Comparison of ENCODE assay signal across 34 cellular contexts in the genomic region with DNA sequence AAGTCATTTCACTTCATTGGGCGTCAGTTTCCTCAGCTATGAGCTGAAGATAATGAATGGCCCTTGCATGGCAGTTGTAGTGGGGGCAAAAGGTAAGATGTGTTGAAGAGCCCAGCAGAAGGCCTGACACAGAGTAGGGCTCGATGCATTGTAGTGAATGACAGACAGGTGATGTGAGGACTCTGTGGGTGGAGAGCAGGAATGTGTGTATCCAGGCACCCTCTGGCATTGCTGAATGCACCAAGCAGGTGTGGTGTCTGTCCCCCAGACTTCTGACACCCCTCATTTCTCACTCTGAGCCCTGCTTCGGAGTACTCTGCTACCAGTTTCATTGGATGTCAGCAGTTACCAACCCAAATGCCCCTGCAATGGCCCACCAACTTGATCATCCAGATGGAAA. TPM values are rescaled to one million over a fixed set of nuclear protein-coding genes. Genes with fewer than 3 reads are reported as not detected.
"Had no signal": no experiment of that assay in that cellular context is flagged by ENCODE, and none has a peak within 500 bp of the region (broad histone marks: within the 10 kb centered on the region; RNA-seq: fewer than 3 reads in every experiment).

No MANE protein-coding gene starts in this region.

- DNase-seq: activated B cell treated with CpG ODN at 0.5 μM for 24 hours; activated CD4-positive, alpha-beta memory T cell treated with anti-CD3 and anti-CD28 coated beads for 36 hours; activated CD4-positive, alpha-beta T cell treated with anti-CD3 and anti-CD28 coated beads for 36 hours; activated CD4-positive, alpha-beta T cell treated with anti-CD3 and anti-CD28 coated beads, Interleukin-2, amount 10 ng/mL, durations not matched to agents 24 days and 14 days; activated CD8-positive, alpha-beta memory T cell treated with anti-CD3 and anti-CD28 coated beads, Interleukin-2, amount 10 ng/mL, durations not matched to agents 7 days and 5 days; activated CD8-positive, alpha-beta memory T cell treated with anti-CD3 and anti-CD28 coated beads, Interleukin-2, amount 50 U/mL, for 4 hours; activated CD8-positive, alpha-beta T cell treated with anti-CD3 and anti-CD28 coated beads, Interleukin-2, amount 10 ng/mL, durations not matched to agents 7 days and 5 days; activated gamma-delta T cell treated with Interleukin-2 at 50 U/mL for 16 hours; activated naive CD4-positive, alpha-beta T cell treated with anti-CD3 and anti-CD28 coated beads, Interleukin-2, amount 50 U/mL, for 16 hours; activated naive CD4-positive, alpha-beta T cell treated with Interleukin-2 at 50 U/mL for 16 hours; activated T-cell treated with anti-CD3 and anti-CD28 coated beads, Interleukin-2, amount 50 U/mL, for 1 hour; activated T-cell treated with anti-CD3 and anti-CD28 coated beads, Interleukin-2, amount 50 U/mL, for 48 hours; amniotic stem cell; anterior cingulate cortex; body of pancreas; caudate nucleus; cortex of kidney; dermis blood vessel endothelial cell; effector CD4-positive, alpha-beta T cell; effector memory CD8-positive, alpha-beta T cell; foreskin fibroblast; head of caudate nucleus; T-helper 1 cell; T-helper 17 cell; T1000; WERI-Rb-1 had no signal

- H3K4me1 ChIP-seq: body of pancreas had no signal

- H3K27ac ChIP-seq: body of pancreas, WERI-Rb-1 had no signal

- H3K36me3 ChIP-seq: WERI-Rb-1 had no signal

- H3K9me3 ChIP-seq: body of pancreas had no signal

- H3K4me1 Mint-ChIP-seq: activated CD4-positive, alpha-beta T cell treated with anti-CD3 and anti-CD28 coated beads for 36 hours; activated CD4-positive, alpha-beta T cell treated with anti-CD3 and anti-CD28 coated beads, Interleukin-2, amount 10 ng/mL, durations not matched to agents 24 days and 14 days; activated CD8-positive, alpha-beta memory T cell treated with anti-CD3 and anti-CD28 coated beads, Interleukin-2, amount 10 ng/mL, durations not matched to agents 7 days and 5 days had no signal

- H3K36me3 Mint-ChIP-seq: activated CD4-positive, alpha-beta memory T cell treated with anti-CD3 and anti-CD28 coated beads for 36 hours; activated CD8-positive, alpha-beta memory T cell treated with anti-CD3 and anti-CD28 coated beads, Interleukin-2, amount 10 ng/mL, durations not matched to agents 7 days and 5 days had no signal

- H3K4me3 ChIP-seq: body of pancreas had no signal

- H3K4me3 Mint-ChIP-seq: activated B cell treated with CpG ODN at 0.5 μM for 24 hours; activated CD4-positive, alpha-beta memory T cell treated with anti-CD3 and anti-CD28 coated beads for 36 hours; activated CD4-positive, alpha-beta T cell treated with anti-CD3 and anti-CD28 coated beads for 36 hours; activated CD4-positive, alpha-beta T cell treated with anti-CD3 and anti-CD28 coated beads, Interleukin-2, amount 10 ng/mL, durations not matched to agents 24 days and 14 days; activated CD8-positive, alpha-beta memory T cell treated with anti-CD3 and anti-CD28 coated beads, Interleukin-2, amount 10 ng/mL, durations not matched to agents 7 days and 5 days; activated CD8-positive, alpha-beta T cell treated with anti-CD3 and anti-CD28 coated beads, Interleukin-2, amount 10 ng/mL, durations not matched to agents 7 days and 5 days; activated naive CD8-positive, alpha-beta T cell; activated T-helper 1 cell treated with anti-CD3 and anti-CD28 coated beads, Interleukin-12 subunit alpha, Interleukin-12 subunit beta, Interleukin-2, Interleukin-4 antibody, amounts not matched to agents 30 ng/mL and 10 ng/mL and 1 ng/mL, durations not matched to agents 14 hours and 24 hours and 36 hours; effector memory CD8-positive, alpha-beta T cell; T-helper 17 cell; T-helper 2 cell treated with Interferon-gamma antibody and Interleukin-4, amounts not matched to agents 5 μg/mL and 100 μg/mL, for 36 hours had no signal

- H3K9me3 Mint-ChIP-seq: activated B cell treated with CpG ODN at 0.5 μM for 24 hours; activated CD4-positive, alpha-beta memory T cell treated with anti-CD3 and anti-CD28 coated beads for 36 hours; activated CD4-positive, alpha-beta T cell treated with anti-CD3 and anti-CD28 coated beads, Interleukin-2, amount 10 ng/mL, durations not matched to agents 24 days and 14 days; activated T-helper 1 cell treated with anti-CD3 and anti-CD28 coated beads, Interleukin-12 subunit alpha, Interleukin-12 subunit beta, Interleukin-2, Interleukin-4 antibody, amounts not matched to agents 30 ng/mL and 10 ng/mL and 1 ng/mL, durations not matched to agents 14 hours and 24 hours and 36 hours; activated T-helper 2 cell treated with anti-CD3 and anti-CD28 coated beads, Interferon-gamma antibody, Interleukin-2, Interleukin-4, amounts not matched to agents 10 μg/mL and 5 μg/mL and 100 μg/mL, durations not matched to agents 14 hours and 24 hours and 36 hours; effector memory CD8-positive, alpha-beta T cell; T-helper 2 cell treated with Interferon-gamma antibody and Interleukin-4, amounts not matched to agents 5 μg/mL and 100 μg/mL, for 36 hours had no signal

- H3K27ac Mint-ChIP-seq: activated B cell treated with CpG ODN at 0.5 μM for 24 hours; activated CD4-positive, alpha-beta memory T cell treated with anti-CD3 and anti-CD28 coated beads for 36 hours; activated CD4-positive, alpha-beta T cell treated with anti-CD3 and anti-CD28 coated beads for 36 hours; activated CD4-positive, alpha-beta T cell treated with anti-CD3 and anti-CD28 coated beads, Interleukin-2, amount 10 ng/mL, durations not matched to agents 24 days and 14 days; activated CD8-positive, alpha-beta memory T cell treated with anti-CD3 and anti-CD28 coated beads, Interleukin-2, amount 10 ng/mL, durations not matched to agents 7 days and 5 days; activated CD8-positive, alpha-beta T cell treated with anti-CD3 and anti-CD28 coated beads, Interleukin-2, amount 10 ng/mL, durations not matched to agents 7 days and 5 days; activated naive CD8-positive, alpha-beta T cell; activated T-helper 1 cell treated with anti-CD3 and anti-CD28 coated beads, Interleukin-12 subunit alpha, Interleukin-12 subunit beta, Interleukin-2, Interleukin-4 antibody, amounts not matched to agents 30 ng/mL and 10 ng/mL and 1 ng/mL, durations not matched to agents 14 hours and 24 hours and 36 hours; activated T-helper 2 cell treated with anti-CD3 and anti-CD28 coated beads, Interferon-gamma antibody, Interleukin-2, Interleukin-4, amounts not matched to agents 10 μg/mL and 5 μg/mL and 100 μg/mL, durations not matched to agents 14 hours and 24 hours and 36 hours; effector memory CD8-positive, alpha-beta T cell; T-helper 17 cell; T-helper 2 cell treated with Interferon-gamma antibody and Interleukin-4, amounts not matched to agents 5 μg/mL and 100 μg/mL, for 36 hours had no signal

- ATAC-seq: activated CD4-positive, alpha-beta T cell treated with anti-CD3 and anti-CD28 coated beads for 36 hours; activated CD4-positive, CD25-positive, alpha-beta regulatory T cell treated with anti-CD3 and anti-CD28 coated beads, Interleukin-2, amount 50 U/mL, for 24 hours; activated CD8-positive, alpha-beta memory T cell treated with anti-CD3 and anti-CD28 coated beads, Interleukin-2, amount 10 ng/mL, durations not matched to agents 7 days and 5 days; activated CD8-positive, alpha-beta T cell treated with anti-CD3 and anti-CD28 coated beads, Interleukin-2, amount 10 ng/mL, durations not matched to agents 7 days and 5 days; body of pancreas; effector memory CD8-positive, alpha-beta T cell; esophagus mucosa; T-helper 17 cell had no signal

RNA-seq across cellular contexts. Expression of gene LHX2, which starts 22.4 kb away (rescaled TPM):
- total RNA-seq: activated B cell treated with CpG ODN at 0.5 μM for 24 hours; activated CD4-positive, alpha-beta memory T cell treated with anti-CD3 and anti-CD28 coated beads for 36 hours; activated CD4-positive, alpha-beta T cell treated with anti-CD3 and anti-CD28 coated beads for 36 hours; activated CD4-positive, alpha-beta T cell treated with anti-CD3 and anti-CD28 coated beads, Interleukin-2, amount 10 ng/mL, durations not matched to agents 24 days and 14 days; activated CD8-positive, alpha-beta memory T cell treated with anti-CD3 and anti-CD28 coated beads for 36 hours; activated CD8-positive, alpha-beta memory T cell treated with anti-CD3 and anti-CD28 coated beads, Interleukin-2, amount 10 ng/mL, durations not matched to agents 7 days and 5 days; activated CD8-positive, alpha-beta T cell treated with anti-CD3 and anti-CD28 coated beads, Interleukin-2, amount 10 ng/mL, durations not matched to agents 7 days and 5 days; activated T-helper 1 cell treated with anti-CD3 and anti-CD28 coated beads, Interleukin-12 subunit alpha, Interleukin-12 subunit beta, Interleukin-2, Interleukin-4 antibody, amounts not matched to agents 30 ng/mL and 10 ng/mL and 1 ng/mL, durations not matched to agents 14 hours and 24 hours and 36 hours; activated T-helper 2 cell treated with anti-CD3 and anti-CD28 coated beads, Interferon-gamma antibody, Interleukin-2, Interleukin-4, amounts not matched to agents 10 μg/mL and 5 μg/mL and 100 μg/mL, durations not matched to agents 14 hours and 24 hours and 36 hours; body of pancreas; dermis blood vessel endothelial cell; epithelial cell of proximal tubule; esophagus mucosa; T-helper 17 cell had no signal
